In the genomic region with DNA sequence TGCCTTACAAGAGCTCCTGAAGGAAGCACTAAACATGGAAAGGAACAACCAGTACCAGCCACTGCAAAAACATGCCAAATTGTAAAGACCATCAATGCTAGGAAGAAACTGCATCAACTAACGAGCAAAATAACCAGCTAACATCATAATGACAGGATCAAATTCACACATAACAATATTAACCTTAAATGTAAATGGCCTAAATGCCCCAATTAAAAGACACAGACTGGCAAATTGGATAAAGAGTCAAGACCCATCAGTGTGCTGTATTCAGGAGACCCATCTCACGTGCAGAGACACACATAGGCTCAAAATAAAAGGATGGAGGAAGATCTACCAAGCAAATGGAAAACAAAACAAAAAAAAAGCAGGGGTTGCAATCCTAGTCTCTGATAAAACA, we compare ENCODE assay signal across 5 cellular contexts. TPM values are rescaled to one million over a fixed set of nuclear protein-coding genes. Genes with fewer than 3 reads are reported as not detected.
A peak's percentile ranks its signal among the peaks of the same experiment; 100 is the strongest.
DNase-seq lines count a peak whose midpoint lies in the region; ATAC-seq, FAIRE-seq and TF ChIP-seq lines count a peak whose summit lies in the region.
"Not testable (repeated sequence)": the region's sequence is repeated elsewhere in the genome, so short reads cannot be mapped to it uniquely, and the experiment has no call there.

No MANE protein-coding gene starts in this region.

- not testable (repeated sequence) for H3K9me1 ChIP-seq in K562 (ENCODE audit: control insufficient read depth, insufficient read depth, low read length)

- TF ChIP-seq POLR2A in K562 (conservative IDR thresholded peaks at IDR 0.05); gastrocnemius medialis (IDR thresholded peaks at IDR 0.05): not testable (repeated sequence)

- not testable (repeated sequence) for TF ChIP-seq EP300 in K562 (IDR thresholded peaks at IDR 0.05; ENCODE audit: low read length)

- H3K4me2 ChIP-seq in K562 (ENCODE audit: insufficient read depth, low read length), result not testable (repeated sequence)

- not testable (repeated sequence) for H3K27me3 Mint-ChIP-seq in stimulated activated naive B cell treated with anti-CD40 and anti-IgM and Interleukin-4, amounts not matched to agents 10 μg/mL and 1 μg/mL and 100 μg/mL, for 72 hours

- in situ Hi-C loops in K562 (cut with MboI) (loop anchor here (25.0 kb wide), 1 partner anchor 419 kb away; no protein-coding TSS in a partner anchor), gastrocnemius medialis (cut with MboI; ENCODE audit: low sequenced_read_pairs in 4 of 4) (loop anchor here (10.0 to 25.0 kb wide), 3 partner anchors 201 to 331 kb away; no protein-coding TSS in a partner anchor)

- H3K27me3 ChIP-seq in K562 (ENCODE audit: control insufficient read depth in 2 of 2, insufficient read depth in 2 of 2, low read length in 2 of 2); left ventricle myocardium inferior (ENCODE audit: low read depth); gastrocnemius medialis: not testable (repeated sequence)

- H3K9ac ChIP-seq in K562 (ENCODE audit: insufficient read depth in 1 of 2, low read depth in 2 of 2, low read length in 2 of 2), result not testable (repeated sequence)

- not testable (repeated sequence) for BruUV-seq in K562 (replicated peaks; lab: Mats Ljungman, UMichigan)

- H3K36me3 ChIP-seq in HEK293 (ENCODE audit: control insufficient read depth in 2 of 2, insufficient read depth in 1 of 2, low read length in 2 of 2); K562 (ENCODE audit: control insufficient read depth, insufficient read depth, low read length); gastrocnemius medialis: not testable (repeated sequence)
- peaks cover 15% of the 10 kb centered on the region for H3K36me3 ChIP-seq in left ventricle myocardium inferior

- DNase-seq in K562 (ENCODE audit: extremely low read depth in 1 of 4, low spot score in 3 of 4); left ventricle myocardium inferior; gastrocnemius medialis; stimulated activated naive B cell treated with anti-CD40 and anti-IgM and Interleukin-4, amounts not matched to agents 10 μg/mL and 1 μg/mL and 100 μg/mL, for 72 hours: not testable (repeated sequence)

- H3K4me3 Mint-ChIP-seq in stimulated activated naive B cell treated with anti-CD40 and anti-IgM and Interleukin-4, amounts not matched to agents 10 μg/mL and 1 μg/mL and 100 μg/mL, for 72 hours, result not testable (repeated sequence)

- not testable (repeated sequence) for H3K27ac ChIP-seq in HEK293 (ENCODE audit: extremely low read depth, low read depth, low read length); K562 (ENCODE audit: extremely low read depth, low read depth, low read length)
- peak overlapping the region; percentile 83 for H3K27ac ChIP-seq in left ventricle myocardium inferior (replicated peaks)
- H3K27ac ChIP-seq in gastrocnemius medialis, result peak overlapping the region; percentile 46 to 70 (median 60)

- peak overlapping the region; percentile 56 for H3K27ac Mint-ChIP-seq in stimulated activated naive B cell treated with anti-CD40 and anti-IgM and Interleukin-4, amounts not matched to agents 10 μg/mL and 1 μg/mL and 100 μg/mL, for 72 hours

- not testable (repeated sequence) for H3K79me2 ChIP-seq in K562 (ENCODE audit: control insufficient read depth, insufficient read depth, low read length)

- not testable (repeated sequence) for H3K9me3 Mint-ChIP-seq in stimulated activated naive B cell treated with anti-CD40 and anti-IgM and Interleukin-4, amounts not matched to agents 10 μg/mL and 1 μg/mL and 100 μg/mL, for 72 hours

- H3K4me1 ChIP-seq in HEK293 (ENCODE audit: control insufficient read depth, insufficient read depth, low read length); K562 (replicated peaks in 1 of 2; ENCODE audit: control insufficient read depth in 2 of 2, insufficient read depth in 2 of 2, low read length in 2 of 2): not testable (repeated sequence)
- peaks cover 67% of the 10 kb centered on the region for H3K4me1 ChIP-seq in left ventricle myocardium inferior
- H3K4me1 ChIP-seq in gastrocnemius medialis, result peaks cover 20 to 24% of the 10 kb centered on the region in 2 donors

- TF ChIP-seq RAD21 in K562 (CRISPR knock-in tag; conservative IDR thresholded peaks at IDR 0.05 in 1 of 2, IDR thresholded peaks at IDR 0.05 in 1 of 2), result not testable (repeated sequence)

- H3K36me3 Mint-ChIP-seq in stimulated activated naive B cell treated with anti-CD40 and anti-IgM and Interleukin-4, amounts not matched to agents 10 μg/mL and 1 μg/mL and 100 μg/mL, for 72 hours, result peaks cover 26 to 35% of the 10 kb centered on the region in 2 donors

- POLR2A ChIA-PET in HEK293 (lab: Yijun Ruan, JAX); K562 (lab: Yijun Ruan, JAX): not testable (repeated sequence)

- FAIRE-seq in K562 (lab: Jason Lieb, UNC), result not testable (repeated sequence)

- H3K9me3 ChIP-seq in HEK293 (ENCODE audit: control insufficient read depth, insufficient read depth, low read depth, low read length); K562 (replicated peaks; ENCODE audit: control insufficient read depth, insufficient read depth, low read depth, low read length); left ventricle myocardium inferior (replicated peaks); gastrocnemius medialis: not testable (repeated sequence)

- not testable (repeated sequence) for H3K4me3 ChIP-seq in HEK293 (ENCODE audit: low read depth, low read length); K562; left ventricle myocardium inferior; gastrocnemius medialis

- H4K20me1 ChIP-seq in K562 (replicated peaks; ENCODE audit: control insufficient read depth, insufficient read depth, low read length), result not testable (repeated sequence)

- peaks cover 26 to 53% of the 10 kb centered on the region in 2 donors for H3K4me1 Mint-ChIP-seq in stimulated activated naive B cell treated with anti-CD40 and anti-IgM and Interleukin-4, amounts not matched to agents 10 μg/mL and 1 μg/mL and 100 μg/mL, for 72 hours

- H2AFZ ChIP-seq in K562 (ENCODE audit: low read depth, low read length), result not testable (repeated sequence)

- TF ChIP-seq CTCF in HEK293 (tag by site-specific recombination; IDR thresholded peaks at IDR 0.05); K562 (IDR thresholded peaks at IDR 0.05 in 2 of 3, conservative IDR thresholded peaks at IDR 0.05 in 1 of 3; ENCODE audit: insufficient read depth in 2 of 3, low read depth in 1 of 3, low read length in 3 of 3); left ventricle myocardium inferior (IDR thresholded peaks at IDR 0.05; ENCODE audit: borderline replicate concordance); gastrocnemius medialis (IDR thresholded peaks at IDR 0.05 in 4 of 5, conservative IDR thresholded peaks at IDR 0.05 in 1 of 5): not testable (repeated sequence)

- intact Hi-C loops in K562 (cut with micrococcal nuclease); left ventricle myocardium inferior (cut with micrococcal nuclease): not testable (repeated sequence)
- intact Hi-C loops in gastrocnemius medialis (cut with DNase I; ENCODE audit: low total_unique reads), result loop anchor here (10.0 kb wide), 1 partner anchor 1521 kb away; no protein-coding TSS in a partner anchor

- WGBS in K562 (ENCODE audit: insufficient coverage, low coverage, missing lambda C conversion rate), result no CpG with 5 or more reads among the region's 2 CpGs

- CTCF ChIA-PET in HEK293 (lab: Yijun Ruan, JAX); K562 (lab: Yijun Ruan, JAX; ENCODE audit: low intra/inter-chr PET ratio): not testable (repeated sequence)

- ATAC-seq in K562; gastrocnemius medialis; stimulated activated naive B cell treated with anti-CD40 and anti-IgM and Interleukin-4, amounts not matched to agents 10 μg/mL and 1 μg/mL and 100 μg/mL, for 72 hours (replicated peaks): not testable (repeated sequence)

TF ChIP-seq in HEK293, 187 proteins besides CTCF, POLR2A, EP300 and RAD21:
- peak; percentile 17 for TF ChIP-seq ZNF529 (tag by site-specific recombination; IDR thresholded peaks at IDR 0.05; ENCODE audit: insufficient replicate concordance)

TF ChIP-seq in K562, 482 proteins besides CTCF, POLR2A, EP300 and RAD21:
- TF ChIP-seq ZNF507 (tag; conservative IDR thresholded peaks at IDR 0.05), result peak; percentile 95
- peak; percentile 12; the same call in 1 of the 2 replicates for TF ChIP-seq ZNF354B (CRISPR knock-in tag; IDR thresholded peaks at IDR 0.05)

RNA-seq across cellular contexts. Expression of a gene that starts 14.8 kb away (rescaled TPM):
- 54.4 and 56.3 TPM in 2 replicates for total RNA-seq in K562 (2011; cell fraction: chromatin; rRNA removed; ENCODE audit: low replicate concordance)
- total RNA-seq in K562 (2011; cell fraction: nucleolus; rRNA removed), result 28.3 and 29.1 TPM in 2 replicates
- 38.1 and 45.0 TPM in 2 replicates for total RNA-seq in K562 (2011; cell fraction: nucleoplasm; rRNA removed)
- total RNA-seq in K562 (2014; rRNA removed) (21.7 and 25.8 TPM in 2 replicates), K562 (2014; rRNA removed; fragmentation: Illumina TruSeq; extraction: Trizol) (13.2 and 14.2 TPM in 2 replicates), K562 (2015; rRNA removed; fragmentation: Illumina TruSeq; extraction: Trizol) (15.5 and 15.6 TPM in 2 replicates), K562 (2021) (27.5 and 28.5 TPM in 2 replicates), left ventricle myocardium inferior (264 TPM), gastrocnemius medialis (100 to 1,000 TPM in 2 of 4 donors, 10 to 100 TPM in 2; 59.5 to 109 (median 98.6) TPM)
- polyA plus RNA-seq in K562 (2011; rRNA removed) (17.5 and 24.0 TPM in 2 replicates), K562 (2014; fragmentation: Illumina TruSeq; extraction: Trizol) (20.3 and 21.3 TPM in 2 replicates), K562 (2014; fragmentation: Nextera tagmentation; extraction: Ambion mirVana) (1 to 10 TPM; 5.3 TPM), K562 (2014; rRNA removed) (18.7 and 19.4 TPM in 2 replicates)
- 13.7 and 15.9 TPM in 2 replicates for polyA plus RNA-seq in K562 (2011; cell fraction: cytosol; rRNA removed)
- 46.8 and 47.8 TPM in 2 replicates for polyA plus RNA-seq in K562 (2011; cell fraction: nucleus; rRNA removed)
- polyA plus RNA-seq in K562 (2012), result 16.4 and 21.1 TPM in 2 replicates
- polyA minus RNA-seq in K562 (2011; rRNA and poly(A)+ RNA removed), result 24.5 and 36.4 TPM in 2 replicates
- polyA minus RNA-seq in K562 (2011; cell fraction: cytosol; rRNA and poly(A)+ RNA removed), result 17.6 and 25.8 TPM in 2 replicates
- 28.0 and 53.1 TPM in 2 replicates for polyA minus RNA-seq in K562 (2011; cell fraction: nucleus; rRNA and poly(A)+ RNA removed)
